Comparison of ENCODE assay signal across 15 cellular contexts in the genomic region with DNA sequence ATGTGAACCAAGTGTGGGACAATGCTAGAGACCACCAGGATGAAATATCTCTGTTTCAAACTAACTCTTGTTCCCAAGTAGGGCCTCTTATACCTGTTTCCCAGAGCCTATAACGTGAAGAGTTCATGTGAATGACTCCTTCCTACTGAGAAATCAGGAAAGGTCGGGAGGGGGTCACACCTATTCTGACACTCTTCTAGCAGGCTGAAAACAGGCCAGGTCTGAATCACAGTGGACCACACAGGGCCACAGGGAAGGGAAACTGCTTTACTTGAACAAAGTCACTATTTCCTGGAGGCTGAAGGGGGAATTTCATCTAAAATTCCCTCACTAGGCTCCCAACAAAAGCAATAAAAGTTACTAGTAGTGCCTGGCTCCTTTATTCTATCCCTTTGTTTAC.
"Had no signal": no experiment of that assay in that cellular context is flagged by ENCODE, and none has a peak within 500 bp of the region (broad histone marks: within the 10 kb centered on the region; RNA-seq: fewer than 3 reads in every experiment).

No MANE protein-coding gene starts in this region.

- H3K27ac ChIP-seq: gastrocnemius medialis, ovary, right lobe of liver, tibial artery, upper lobe of right lung, vagina had no signal

- H3K4me3 ChIP-seq: gastrocnemius medialis, ovary, right lobe of liver, tibial artery, upper lobe of right lung, vagina had no signal

- ATAC-seq: gastrocnemius medialis; natural killer cell; right lobe of liver; stimulated activated effector memory CD8-positive, alpha-beta T cell treated with anti-CD3 and anti-CD28 coated beads, Interleukin-12 subunit alpha, Interleukin-12 subunit beta, amount 100 ng/mL, for 72 hours; stimulated activated naive CD8-positive, alpha-beta T cell treated with anti-CD3 and anti-CD28 coated beads, Interleukin-15, Interleukin-2, amounts not matched to agents 100 U/mL and 50 U/mL, for 24 hours; upper lobe of right lung had no signal

- DNase-seq: cerebellar nuclear complex; gastrocnemius medialis; natural killer cell; ovary; retina; right lobe of liver; stimulated activated CD4-positive, alpha-beta T cell treated with anti-CD3 and anti-CD28 coated beads, Interleukin-4, amount 100 ng/mL, for 1 hour; stimulated activated CD8-positive, alpha-beta memory T cell treated with anti-CD3 and anti-CD28 coated beads, Interleukin-4, amount 100 ng/mL, for 48 hours; stimulated activated naive CD8-positive, alpha-beta T cell treated with anti-CD3 and anti-CD28 coated beads, Interleukin-15, Interleukin-2, amounts not matched to agents 100 U/mL and 50 U/mL, for 24 hours; tibial artery; upper lobe of right lung had no signal

- H3K36me3 ChIP-seq: gastrocnemius medialis, ovary, right lobe of liver, tibial artery, upper lobe of right lung, vagina had no signal

- H3K27ac Mint-ChIP-seq: dendritic cell treated with granulocyte-macrophage colony-stimulating factor and Interleukin-4, amounts not matched to agents 40 ng/mL and 50 ng/mL, for 4 days; natural killer cell; stimulated activated effector memory CD8-positive, alpha-beta T cell treated with anti-CD3 and anti-CD28 coated beads, Interleukin-12 subunit alpha, Interleukin-12 subunit beta, amount 100 ng/mL, for 72 hours had no signal

- H3K4me3 Mint-ChIP-seq: dendritic cell treated with granulocyte-macrophage colony-stimulating factor and Interleukin-4, amounts not matched to agents 40 ng/mL and 50 ng/mL, for 4 days; natural killer cell; neural crest cell; stimulated activated effector memory CD8-positive, alpha-beta T cell treated with anti-CD3 and anti-CD28 coated beads, Interleukin-12 subunit alpha, Interleukin-12 subunit beta, amount 100 ng/mL, for 72 hours had no signal

- H3K36me3 Mint-ChIP-seq: natural killer cell; stimulated activated effector memory CD8-positive, alpha-beta T cell treated with anti-CD3 and anti-CD28 coated beads, Interleukin-12 subunit alpha, Interleukin-12 subunit beta, amount 100 ng/mL, for 72 hours had no signal

- H3K4me1 Mint-ChIP-seq: natural killer cell; stimulated activated effector memory CD8-positive, alpha-beta T cell treated with anti-CD3 and anti-CD28 coated beads, Interleukin-12 subunit alpha, Interleukin-12 subunit beta, amount 100 ng/mL, for 72 hours had no signal

- H3K4me1 ChIP-seq: gastrocnemius medialis, right lobe of liver, tibial artery, upper lobe of right lung, vagina had no signal

- H3K9me3 ChIP-seq: gastrocnemius medialis, ovary, right lobe of liver, tibial artery, upper lobe of right lung, vagina had no signal

- H3K27me3 ChIP-seq: gastrocnemius medialis, ovary, right lobe of liver, tibial artery, upper lobe of right lung, vagina had no signal

- H3K9me3 Mint-ChIP-seq: dendritic cell treated with granulocyte-macrophage colony-stimulating factor and Interleukin-4, amounts not matched to agents 40 ng/mL and 50 ng/mL, for 4 days; neural crest cell had no signal
